ENCODE assay signal across 23 cellular contexts in the genomic region with DNA sequence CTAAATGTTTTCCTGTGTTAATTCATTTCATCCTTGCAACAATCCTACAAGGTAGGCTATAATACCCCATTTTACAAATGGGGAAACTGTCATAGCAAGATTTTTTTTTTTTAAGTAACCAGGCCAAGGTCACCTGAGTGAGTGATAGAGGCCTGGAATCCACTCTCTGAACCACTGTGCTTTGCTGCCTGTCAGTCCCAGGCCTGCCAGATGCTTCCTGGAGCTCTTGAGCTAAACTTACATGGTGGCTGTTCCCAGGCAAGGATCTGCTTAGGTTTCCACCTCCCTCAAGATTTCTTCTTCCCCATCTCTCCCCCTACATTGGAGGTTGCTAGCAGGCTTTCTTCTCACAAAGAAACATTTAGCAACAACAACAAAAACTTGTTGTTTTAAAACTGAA. TPM values are rescaled to one million over a fixed set of nuclear protein-coding genes. Genes with fewer than 3 reads are reported as not detected.
DNase-seq lines count a peak whose midpoint lies in the region; ATAC-seq and TF ChIP-seq lines count a peak whose summit lies in the region.
"Had no signal": no experiment of that assay in that cellular context is flagged by ENCODE, and none has a peak within 500 bp of the region (broad histone marks: within the 10 kb centered on the region; RNA-seq: fewer than 3 reads in every experiment).

No MANE protein-coding gene starts in this region.

- no peak overlapping the region for H3K4me3 Mint-ChIP-seq in CD4-positive, alpha-beta memory T cell
- no peak overlapping the region for H3K4me3 Mint-ChIP-seq in central memory CD8-positive, alpha-beta T cell
- H3K4me3 Mint-ChIP-seq: activated CD4-positive, alpha-beta memory T cell treated with anti-CD3 and anti-CD28 coated beads for 36 hours; CD14-positive monocyte; H9; naive thymus-derived CD8-positive, alpha-beta T cell had no signal

- H3K27ac ChIP-seq in CD4-positive, alpha-beta memory T cell (ENCODE audit: low read depth, low read length): no peak overlapping the region
- H3K27ac ChIP-seq in right atrium auricular region: peak overlapping the region; percentile 39 to 68
- H3K27ac ChIP-seq: ovary, RWPE1, vagina had no signal

- DNase-seq in CD4-positive, alpha-beta memory T cell: no peak
- DNase-seq in NCI-H69 (lab: John Stamatoyannopoulos, UW): peak; percentile 39
- no peak for DNase-seq in central memory CD8-positive, alpha-beta T cell (ENCODE audit: low spot score in 2 of 2)
- no peak for DNase-seq in right atrium auricular region (ENCODE audit: low spot score)
- DNase-seq in islet precursor cell: no peak
- DNase-seq in SKM-1 (lab: John Stamatoyannopoulos, UW; ENCODE audit: unreplicated experiment): no peak
- DNase-seq: activated CD4-positive, alpha-beta memory T cell treated with anti-CD3 and anti-CD28 coated beads for 36 hours; activated CD4-positive, CD25-positive, alpha-beta regulatory T cell; activated gamma-delta T cell treated with Interleukin-2 at 50 U/mL for 16 hours; H9; Kasumi-1; midbrain; MV-4-11; naive thymus-derived CD8-positive, alpha-beta T cell; ovary; retina; stimulated activated naive CD8-positive, alpha-beta T cell treated with anti-CD3 and anti-CD28 coated beads, Interleukin-15, Interleukin-2, amounts not matched to agents 100 U/mL and 50 U/mL, for 24 hours had no signal

- TF ChIP-seq CTCF in right atrium auricular region (IDR thresholded peaks at IDR 0.05): no peak

- CTCF ChIA-PET in CD4-positive, alpha-beta memory T cell (lab: Charles Lee; ENCODE audit: partially characterized antibody): interaction anchor here (1.0 to 1.7 kb wide), 2 partner anchors 371 to 615 kb away, joined by 4 to 7 read pairs; no protein-coding TSS in a partner anchor

- intact Hi-C loops in CD4-positive, alpha-beta memory T cell (cut with micrococcal nuclease): no loop called here

- peaks cover 2 to 4% (median 4%) of the 10 kb centered on the region in 4 donors for H3K4me1 Mint-ChIP-seq in CD4-positive, alpha-beta memory T cell
- no peaks in the 10 kb centered on the region for H3K4me1 Mint-ChIP-seq in central memory CD8-positive, alpha-beta T cell
- H3K4me1 Mint-ChIP-seq: CD14-positive monocyte had no signal

- H3K9me3 Mint-ChIP-seq in CD4-positive, alpha-beta memory T cell: no peaks in the 10 kb centered on the region
- no peaks in the 10 kb centered on the region for H3K9me3 Mint-ChIP-seq in central memory CD8-positive, alpha-beta T cell
- H3K9me3 Mint-ChIP-seq: activated CD4-positive, alpha-beta memory T cell treated with anti-CD3 and anti-CD28 coated beads for 36 hours; CD14-positive monocyte; H9; naive thymus-derived CD8-positive, alpha-beta T cell had no signal

- H3K36me3 Mint-ChIP-seq in CD4-positive, alpha-beta memory T cell: peaks cover 7 to 17% of the 10 kb centered on the region in 2 donors
- H3K36me3 Mint-ChIP-seq in central memory CD8-positive, alpha-beta T cell (ENCODE audit: insufficient read depth): peaks cover 10% of the 10 kb centered on the region

- no peaks in the 10 kb centered on the region for H3K9me3 ChIP-seq in CD4-positive, alpha-beta memory T cell (ENCODE audit: control insufficient read depth in 1 of 2, low read length in 2 of 2)
- no peaks in the 10 kb centered on the region for H3K9me3 ChIP-seq in right atrium auricular region
- H3K9me3 ChIP-seq: breast epithelium, ovary, vagina had no signal

- ATAC-seq in central memory CD8-positive, alpha-beta T cell (replicated peaks; ENCODE audit: extremely low read depth, poor library complexity, severe bottlenecking): no peak
- no peak for ATAC-seq in HG03095 (IDR thresholded peaks at IDR 0.05; ENCODE audit: unreplicated experiment)
- ATAC-seq: naive thymus-derived CD8-positive, alpha-beta T cell; stimulated activated naive CD8-positive, alpha-beta T cell treated with anti-CD3 and anti-CD28 coated beads, Interleukin-15, Interleukin-2, amounts not matched to agents 100 U/mL and 50 U/mL, for 24 hours had no signal

- H3K27me3 ChIP-seq in CD4-positive, alpha-beta memory T cell (ENCODE audit: insufficient read depth, low read length): no peaks in the 10 kb centered on the region
- H3K27me3 ChIP-seq in right atrium auricular region: no peaks in the 10 kb centered on the region
- H3K27me3 ChIP-seq: breast epithelium, dorsolateral prefrontal cortex, ovary, vagina had no signal

- peak overlapping the region in 6 of 7 donors; percentile 3 to 85 (median 24) for H3K27ac Mint-ChIP-seq in CD4-positive, alpha-beta memory T cell
- H3K27ac Mint-ChIP-seq in central memory CD8-positive, alpha-beta T cell (ENCODE audit: low read depth): peak overlapping the region; percentile 11
- H3K27ac Mint-ChIP-seq: activated CD4-positive, alpha-beta memory T cell treated with anti-CD3 and anti-CD28 coated beads for 36 hours; H9 had no signal

- H3K27me3 Mint-ChIP-seq in CD4-positive, alpha-beta memory T cell: no peaks in the 10 kb centered on the region
- H3K27me3 Mint-ChIP-seq in central memory CD8-positive, alpha-beta T cell: no peaks in the 10 kb centered on the region
- H3K27me3 Mint-ChIP-seq: activated CD4-positive, alpha-beta memory T cell treated with anti-CD3 and anti-CD28 coated beads for 36 hours; naive thymus-derived CD8-positive, alpha-beta T cell had no signal

- no peak overlapping the region for H3K4me3 ChIP-seq in CD4-positive, alpha-beta memory T cell (ENCODE audit: low read length in 2 of 2)
- H3K4me3 ChIP-seq in right atrium auricular region: no peak overlapping the region
- H3K4me3 ChIP-seq: breast epithelium, dorsolateral prefrontal cortex, ovary, vagina had no signal

- POLR2A ChIA-PET in CD4-positive, alpha-beta memory T cell (lab: Charles Lee; ENCODE audit: partially characterized antibody): no interaction called here

- peaks cover 55% of the 10 kb centered on the region for H3K36me3 ChIP-seq in CD4-positive, alpha-beta memory T cell (ENCODE audit: insufficient read depth, low read length)
- peaks cover 30% of the 10 kb centered on the region for H3K36me3 ChIP-seq in right atrium auricular region
- H3K36me3 ChIP-seq: breast epithelium, ovary had no signal

- no peaks in the 10 kb centered on the region for H3K4me1 ChIP-seq in CD4-positive, alpha-beta memory T cell (ENCODE audit: insufficient read depth, low read length)
- H3K4me1 ChIP-seq in right atrium auricular region: peaks cover 0 to 31% of the 10 kb centered on the region in 2 donors
- H3K4me1 ChIP-seq: breast epithelium had no signal

RNA-seq across cellular contexts. Expression of a gene that starts 32.7 kb away (rescaled TPM):
- total RNA-seq in CD4-positive, alpha-beta memory T cell: 10 to 100 TPM; 14.8 to 16.6 TPM
- polyA plus RNA-seq in CD4-positive, alpha-beta memory T cell: 10 to 100 TPM; 14.2 to 17.2 TPM
- total RNA-seq in right atrium auricular region: 10 to 100 TPM; 17.0 to 17.3 TPM
